In genomic region chrX:54173791-54174190, GRCh38 we compare ENCODE assay signal across 1 cellular context.
TF ChIP-seq lines count a peak whose summit lies in the region.

No MANE protein-coding gene starts in this region.

TF ChIP-seq in HepG2, 621 proteins besides CTCF, POLR2A, EP300 and RAD21:
- TF ChIP-seq ZNF296 (CRISPR knock-in tag; conservative IDR thresholded peaks at IDR 0.05) (no peak), NFYC (CRISPR knock-in tag; IDR thresholded peaks at IDR 0.05) (no peak), ZNF652 (CRISPR knock-in tag; IDR thresholded peaks at IDR 0.05; ENCODE audit: borderline replicate concordance, low read depth) (no peak), WIZ (CRISPR knock-in tag; IDR thresholded peaks at IDR 0.05) (no peak), GFI1 (CRISPR knock-in tag; IDR thresholded peaks at IDR 0.05; ENCODE audit: borderline replicate concordance) (no peak), ZNF17 (CRISPR knock-in tag; IDR thresholded peaks at IDR 0.05) (no peak), RBAK (CRISPR knock-in tag; IDR thresholded peaks at IDR 0.05) (no peak), JDP2 (CRISPR knock-in tag; IDR thresholded peaks at IDR 0.05; ENCODE audit: borderline replicate concordance) (no peak), SAFB2 (CRISPR knock-in tag; IDR thresholded peaks at IDR 0.05; ENCODE audit: borderline replicate concordance, low read depth) (no peak), ZFYVE20 (CRISPR knock-in tag; IDR thresholded peaks at IDR 0.05; ENCODE audit: borderline replicate concordance, low read depth) (no peak)
TF ChIP-seq in HepG2: peak in this region for 0.
